ENCODE assay signal across 8 cellular contexts in genomic region chr5:177071671-177072385, GRCh38. TPM values are rescaled to one million over a fixed set of nuclear protein-coding genes. Genes with fewer than 3 reads are reported as not detected.
DNase-seq lines count a peak whose midpoint lies in the region; ATAC-seq and TF ChIP-seq lines count a peak whose summit lies in the region.

No MANE protein-coding gene starts in this region.

- no peaks in the 10 kb centered on the region for H3K27me3 Mint-ChIP-seq in activated CD4-positive, alpha-beta memory T cell treated with anti-CD3 and anti-CD28 coated beads, Interleukin-2, amount 10 ng/mL, durations not matched to agents 7 days and 5 days
- H3K27me3 Mint-ChIP-seq in effector memory CD8-positive, alpha-beta T cell, result no peaks in the 10 kb centered on the region

- peaks cover 3% of the 10 kb centered on the region for H3K4me1 Mint-ChIP-seq in activated CD4-positive, alpha-beta memory T cell treated with anti-CD3 and anti-CD28 coated beads, Interleukin-2, amount 10 ng/mL, durations not matched to agents 7 days and 5 days
- H3K4me1 Mint-ChIP-seq in effector memory CD8-positive, alpha-beta T cell (ENCODE audit: low read depth in 2 of 2), result peaks cover 4 to 7% of the 10 kb centered on the region in 2 donors

- H3K27ac ChIP-seq in A673 (ENCODE audit: low read depth, low read length, poor library complexity, severe bottlenecking), result no peak overlapping the region

- H3K9me3 ChIP-seq in A673 (ENCODE audit: low read depth, low read length, poor library complexity, severe bottlenecking), result no peaks in the 10 kb centered on the region

- H3K27ac Mint-ChIP-seq in activated CD4-positive, alpha-beta memory T cell treated with anti-CD3 and anti-CD28 coated beads, Interleukin-2, amount 10 ng/mL, durations not matched to agents 7 days and 5 days, result no peak overlapping the region
- no peak overlapping the region for H3K27ac Mint-ChIP-seq in effector memory CD8-positive, alpha-beta T cell

- no peaks in the 10 kb centered on the region for H3K4me1 ChIP-seq in A673 (ENCODE audit: insufficient read depth, low read length, poor library complexity, severe bottlenecking)

- peak; percentile 44 for ATAC-seq in GM18499 (IDR thresholded peaks at IDR 0.05; ENCODE audit: insufficient read depth, unreplicated experiment)
- peak; percentile 75 for ATAC-seq in effector memory CD8-positive, alpha-beta T cell (replicated peaks)

- H3K9me3 Mint-ChIP-seq in activated CD4-positive, alpha-beta memory T cell treated with anti-CD3 and anti-CD28 coated beads, Interleukin-2, amount 10 ng/mL, durations not matched to agents 7 days and 5 days, result no peaks in the 10 kb centered on the region
- no peaks in the 10 kb centered on the region for H3K9me3 Mint-ChIP-seq in effector memory CD8-positive, alpha-beta T cell

- TF ChIP-seq CTCF in A673 (conservative IDR thresholded peaks at IDR 0.05; ENCODE audit: low read depth, low read length), result peak; percentile 86

- DNase-seq in A673 (ENCODE audit: low spot score) (peak; percentile 86), HK-2 (ENCODE audit: unreplicated experiment) (peak; percentile 55), NCI-H82 treated with DMSO at 0.1 percent for 48 hours (lab: John Stamatoyannopoulos, UW; ENCODE audit: unreplicated experiment) (peak; percentile 64), midbrain (lab: John Stamatoyannopoulos, UW) (peak; percentile 79)
- peak; percentile 66 for DNase-seq in activated CD4-positive, alpha-beta memory T cell treated with anti-CD3 and anti-CD28 coated beads, Interleukin-2, amount 10 ng/mL, durations not matched to agents 7 days and 5 days
- DNase-seq in effector memory CD8-positive, alpha-beta T cell, result peak; percentile 62 to 71 (median 69)
- peak; percentile 83 for DNase-seq in stimulated activated CD8-positive, alpha-beta memory T cell treated with anti-CD3 and anti-CD28 coated beads, Interleukin-4, amount 100 ng/mL, for 48 hours

- no peak overlapping the region for H3K4me3 Mint-ChIP-seq in activated CD4-positive, alpha-beta memory T cell treated with anti-CD3 and anti-CD28 coated beads, Interleukin-2, amount 10 ng/mL, durations not matched to agents 7 days and 5 days
- no peak overlapping the region for H3K4me3 Mint-ChIP-seq in effector memory CD8-positive, alpha-beta T cell

- CTCF ChIA-PET in A673 (lab: Charles Lee), result interaction anchor here (0.5 to 1.4 kb wide), 8 partner anchors 14 to 487 kb away, joined by 3 to 15 read pairs (median 4); partner anchors contain the start of gene FGFR4
- CTCF ChIA-PET in activated CD4-positive, alpha-beta memory T cell treated with anti-CD3 and anti-CD28 coated beads, Interleukin-2, amount 10 ng/mL, durations not matched to agents 7 days and 5 days (lab: Charles Lee), result interaction anchor here (0.6 to 7.2 kb wide), 30 partner anchors 8 to 594 kb away, joined by 3 to 65 read pairs (median 4); partner anchors contain the start of gene FGFR4

- BruUV-seq in A673 (replicated peaks; lab: Mats Ljungman, UMichigan), result no TSS peak

- POLR2A ChIA-PET in A673 (lab: Charles Lee; ENCODE audit: low non-redundant PET), result no interaction called here
- POLR2A ChIA-PET in activated CD4-positive, alpha-beta memory T cell treated with anti-CD3 and anti-CD28 coated beads, Interleukin-2, amount 10 ng/mL, durations not matched to agents 7 days and 5 days (lab: Charles Lee), result interaction anchor here (0.9 to 1.9 kb wide), 4 partner anchors 9 to 49 kb away, joined by 3 to 5 read pairs (median 4); no protein-coding TSS in a partner anchor

- no peaks in the 10 kb centered on the region for H3K27me3 ChIP-seq in A673 (replicated peaks; ENCODE audit: insufficient read depth, low read depth, low read length, poor library complexity)

- H3K4me3 ChIP-seq in A673 (ENCODE audit: low read depth, low read length, poor library complexity, severe bottlenecking), result no peak overlapping the region

- H3K36me3 Mint-ChIP-seq in activated CD4-positive, alpha-beta memory T cell treated with anti-CD3 and anti-CD28 coated beads, Interleukin-2, amount 10 ng/mL, durations not matched to agents 7 days and 5 days (ENCODE audit: low read depth), result no peaks in the 10 kb centered on the region
- peaks cover 19% of the 10 kb centered on the region for H3K36me3 Mint-ChIP-seq in effector memory CD8-positive, alpha-beta T cell (ENCODE audit: insufficient read depth)

- intact Hi-C loops in A673 (cut with micrococcal nuclease; ENCODE audit: unreplicated experiment), result no loop called here

- H3K36me3 ChIP-seq in A673 (ENCODE audit: insufficient read depth, low read length, poor library complexity, severe bottlenecking), result no peaks in the 10 kb centered on the region

RNA-seq across cellular contexts. Expression of gene FGFR4, which starts 14.9 kb away (rescaled TPM):
- 17.2 and 20.6 TPM in 2 replicates for total RNA-seq in A673 (2021)
- under 1 TPM; 0.33 to 0.53 TPM for total RNA-seq in activated CD4-positive, alpha-beta memory T cell treated with anti-CD3 and anti-CD28 coated beads, Interleukin-2, amount 10 ng/mL, durations not matched to agents 7 days and 5 days

RNA-seq across cellular contexts. Expression of gene ZNF346, which starts 49.3 kb away (rescaled TPM):
- 27.3 and 29.3 TPM in 2 replicates for total RNA-seq in A673 (2021)
- total RNA-seq in activated CD4-positive, alpha-beta memory T cell treated with anti-CD3 and anti-CD28 coated beads, Interleukin-2, amount 10 ng/mL, durations not matched to agents 7 days and 5 days, result 10 to 100 TPM; 19.5 to 27.2 TPM

Comparison
In these comparisons a context has a peak if more than half of its experiments do, and no peak if none do; other contexts are left out.
1. RNA of gene FGFR4, which starts 14.9 kb away (total RNA-seq): 17.2 to 20.6 TPM in A673; 0.33 to 0.53 TPM in activated CD4-positive, alpha-beta memory T cell treated with anti-CD3 and anti-CD28 coated beads, Interleukin-2, amount 10 ng/mL, durations not matched to agents 7 days and 5 days; every median in the first group is over 10 times any median in the second.
2. Peak in every context shown above with its lines, with median percentiles within 50 percentile points of each other: DNase-seq.